1 cellular context compared by ENCODE assay signal in genomic region chr12:109156036-109156435, GRCh38.
TF ChIP-seq lines count a peak whose summit lies in the region.

No MANE protein-coding gene starts in this region.

TF ChIP-seq in HepG2, 621 proteins besides CTCF, POLR2A, EP300 and RAD21:
- TF ChIP-seq CSRNP1 (CRISPR knock-in tag; IDR thresholded peaks at IDR 0.05) (no peak), ZNF121 (CRISPR knock-in tag; IDR thresholded peaks at IDR 0.05) (peak; percentile 88), ZBTB20 (CRISPR knock-in tag; IDR thresholded peaks at IDR 0.05; ENCODE audit: borderline replicate concordance, low read depth) (no peak), CEBPG (CRISPR knock-in tag; IDR thresholded peaks at IDR 0.05) (no peak), REXO4 (CRISPR knock-in tag; IDR thresholded peaks at IDR 0.05; ENCODE audit: borderline replicate concordance) (no peak), FOXP4 (CRISPR knock-in tag; IDR thresholded peaks at IDR 0.05) (no peak), ZMYM3 (CRISPR knock-in tag; IDR thresholded peaks at IDR 0.05) (0 out of 2 replicates have a peak, but pooled peaks have one; percentile 27), GZF1 (CRISPR knock-in tag; IDR thresholded peaks at IDR 0.05) (no peak)
